In genomic region chr2:12236136-12236834, GRCh38 we compare ENCODE assay signal across 1 cellular context.
TF ChIP-seq lines count a peak whose summit lies in the region.

No MANE protein-coding gene starts in this region.

TF ChIP-seq in SK-N-SH, 30 proteins besides CTCF, POLR2A, EP300 and RAD21 (continued from another document):
- TF ChIP-seq PBX3 (IDR thresholded peaks at IDR 0.05) (peak; percentile 84), FOXM1 (IDR thresholded peaks at IDR 0.05; ENCODE audit: low read depth) (0 out of 2 replicates have a peak, but pooled peaks have one; percentile 56), MEF2A (IDR thresholded peaks at IDR 0.05; ENCODE audit: borderline replicate concordance, low read depth) (peak; percentile 38; the same call in 1 of the 2 replicates), TCF12 (IDR thresholded peaks at IDR 0.05) (peak; percentile 74), SIN3A (IDR thresholded peaks at IDR 0.05; ENCODE audit: borderline replicate concordance, low read depth, low read length) (no peak), MAX (IDR thresholded peaks at IDR 0.05; ENCODE audit: low read depth) (no peak), NFIC (IDR thresholded peaks at IDR 0.05; ENCODE audit: borderline replicate concordance) (peak; percentile 77), JUND (IDR thresholded peaks at IDR 0.05) (peak; percentile 83)
